ENCODE assay signal across 29 cellular contexts in the genomic region with DNA sequence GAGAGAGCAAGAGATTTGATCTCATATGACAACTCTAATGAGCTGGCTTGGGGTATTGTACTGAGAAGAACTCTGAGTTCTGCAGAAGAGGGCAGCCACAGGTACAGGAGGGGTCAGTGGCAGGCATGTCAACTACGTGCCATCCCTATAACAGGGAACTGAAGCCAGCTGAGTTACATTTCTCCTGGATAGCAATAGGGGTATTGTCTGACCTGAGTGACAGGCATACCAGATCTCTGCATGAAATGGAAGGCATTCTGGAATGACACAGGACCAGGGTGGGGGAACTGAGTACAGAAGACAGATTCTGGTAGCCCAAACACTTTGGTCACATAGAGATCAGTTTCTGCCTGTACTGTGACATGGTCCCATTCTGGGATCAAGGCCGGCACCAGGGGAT.
"Had no signal": no experiment of that assay in that cellular context is flagged by ENCODE, and none has a peak within 500 bp of the region (broad histone marks: within the 10 kb centered on the region; RNA-seq: fewer than 3 reads in every experiment).

No MANE protein-coding gene starts in this region.

- H3K4me2 ChIP-seq: smooth muscle cell had no signal

- H3K4me1 Mint-ChIP-seq: stimulated activated naive B cell treated with anti-CD40 and anti-IgM and Interleukin-4, amounts not matched to agents 10 μg/mL and 1 μg/mL and 100 μg/mL, for 72 hours had no signal

- H3K9me3 Mint-ChIP-seq: naive B cell; natural killer cell; neural crest cell; stimulated activated naive B cell treated with anti-CD40 and anti-IgM and Interleukin-4, amounts not matched to agents 10 μg/mL and 1 μg/mL and 100 μg/mL, for 72 hours; stimulated activated naive CD8-positive, alpha-beta T cell treated with anti-CD3 and anti-CD28 coated beads, Interleukin-15, Interleukin-2, amounts not matched to agents 100 ng/mL and 50 ng/mL, for 24 hours; type B pancreatic cell had no signal

- H3K4me3 ChIP-seq: left lung, lower lobe of right lung, ovary, right atrium auricular region, right lobe of liver, smooth muscle cell, suprapubic skin, thoracic aorta, tibial artery, vagina had no signal

- FAIRE-seq: islet of Langerhans, kidney had no signal

- H3K4me1 ChIP-seq: lower lobe of right lung, suprapubic skin, tibial artery, vagina had no signal

- H3K27me3 ChIP-seq: left lung, neutrophil, ovary, right atrium auricular region, right lobe of liver, suprapubic skin, tibial artery, vagina had no signal

- H3K9me3 ChIP-seq: left lung, lower lobe of right lung, neutrophil, ovary, right atrium auricular region, right lobe of liver, suprapubic skin, thoracic aorta, tibial artery, vagina had no signal

- H3K27ac ChIP-seq: left lung, lower lobe of right lung, neutrophil, ovary, right atrium auricular region, right lobe of liver, suprapubic skin, thoracic aorta, tibial artery, vagina had no signal

- DNase-seq: hippocampal formation; kidney; left colon; left lung; lower lobe of right lung; mammary epithelial cell; mesenchymal stem cell; naive B cell; natural killer cell; occipital lobe; ovary; right lobe of liver; stimulated activated CD4-positive, alpha-beta T cell treated with anti-CD3 and anti-CD28 coated beads, Interleukin-1b, Interleukin-23, amount 100 ng/mL, for 48 hours; stimulated activated CD4-positive, alpha-beta T cell treated with anti-CD3 and anti-CD28 coated beads, Interleukin-2, amount 100 ng/mL, for 48 hours; stimulated activated CD4-positive, alpha-beta T cell treated with anti-CD3 and anti-CD28 coated beads, Interleukin-4, amount 100 ng/mL, for 4 hours; stimulated activated CD8-positive, alpha-beta memory T cell treated with anti-CD3 and anti-CD28 coated beads, Interleukin-4, amount 100 ng/mL, for 48 hours; stimulated activated naive B cell treated with anti-CD40 and anti-IgM and Interleukin-4, amounts not matched to agents 10 μg/mL and 1 μg/mL and 100 μg/mL, for 72 hours; tibial artery had no signal

- H3K27me3 Mint-ChIP-seq: naive B cell; progenitor cell of endocrine pancreas; stimulated activated naive B cell treated with anti-CD40 and anti-IgM and Interleukin-4, amounts not matched to agents 10 μg/mL and 1 μg/mL and 100 μg/mL, for 72 hours; stimulated activated naive CD8-positive, alpha-beta T cell treated with anti-CD3 and anti-CD28 coated beads, Interleukin-15, Interleukin-2, amounts not matched to agents 100 ng/mL and 50 ng/mL, for 24 hours; type B pancreatic cell had no signal

- H3K4me3 Mint-ChIP-seq: naive B cell; natural killer cell; neural crest cell; stimulated activated naive B cell treated with anti-CD40 and anti-IgM and Interleukin-4, amounts not matched to agents 10 μg/mL and 1 μg/mL and 100 μg/mL, for 72 hours; stimulated activated naive CD8-positive, alpha-beta T cell treated with anti-CD3 and anti-CD28 coated beads, Interleukin-15, Interleukin-2, amounts not matched to agents 100 ng/mL and 50 ng/mL, for 24 hours; type B pancreatic cell had no signal

- H3K27ac Mint-ChIP-seq: natural killer cell; progenitor cell of endocrine pancreas; stimulated activated naive B cell treated with anti-CD40 and anti-IgM and Interleukin-4, amounts not matched to agents 10 μg/mL and 1 μg/mL and 100 μg/mL, for 72 hours; type B pancreatic cell had no signal

- H3K36me3 ChIP-seq: left lung, lower lobe of right lung, neutrophil, ovary, right atrium auricular region, right lobe of liver, suprapubic skin, thoracic aorta, tibial artery, vagina had no signal

- H3K36me3 Mint-ChIP-seq: naive B cell; natural killer cell; stimulated activated naive B cell treated with anti-CD40 and anti-IgM and Interleukin-4, amounts not matched to agents 10 μg/mL and 1 μg/mL and 100 μg/mL, for 72 hours had no signal
